ENCODE assay signal across 10 cellular contexts in the genomic region with DNA sequence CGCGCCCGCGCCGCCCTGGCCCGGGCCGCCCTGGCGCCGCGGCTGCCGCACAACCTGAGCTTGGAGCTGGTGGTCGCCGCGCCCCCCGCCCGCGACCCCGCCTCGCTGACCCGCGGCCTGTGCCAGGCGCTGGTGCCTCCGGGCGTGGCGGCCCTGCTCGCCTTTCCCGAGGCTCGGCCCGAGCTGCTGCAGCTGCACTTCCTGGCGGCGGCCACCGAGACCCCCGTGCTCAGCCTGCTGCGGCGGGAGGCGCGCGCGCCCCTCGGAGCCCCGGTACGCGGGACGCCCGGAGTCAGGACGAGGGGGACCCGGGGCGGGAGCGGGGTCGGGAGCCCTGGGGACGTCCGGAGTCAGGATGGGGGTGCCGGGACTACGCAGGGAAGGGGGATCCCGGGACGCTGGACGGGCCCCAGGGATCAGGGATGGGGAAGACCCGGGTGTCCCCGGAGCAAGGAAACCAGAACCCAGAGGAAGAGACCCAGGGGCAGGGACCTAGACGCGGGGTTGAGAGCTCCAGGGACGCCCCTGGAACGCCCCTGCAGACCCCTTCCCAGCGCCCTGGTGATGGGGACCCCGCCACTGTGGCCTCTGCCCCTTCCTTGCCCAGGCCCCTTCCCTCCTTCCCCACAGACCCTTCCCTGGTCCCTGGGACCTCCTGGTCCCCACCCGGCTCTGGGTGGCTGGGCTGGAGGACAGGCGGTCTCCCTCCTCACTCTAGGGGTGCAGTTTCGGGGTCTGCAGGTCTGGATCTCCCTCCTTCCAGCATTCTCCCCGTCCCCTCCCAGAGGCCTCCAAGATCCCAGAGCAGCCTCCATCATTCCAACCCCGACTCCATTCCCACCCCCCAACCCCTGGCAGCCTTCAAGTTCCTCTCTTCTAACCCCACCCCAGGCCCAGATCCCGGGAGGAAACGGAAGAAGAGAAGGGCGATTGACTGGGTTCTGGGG. TPM values are rescaled to one million over a fixed set of nuclear protein-coding genes. Genes with fewer than 3 reads are reported as not detected.
DNase-seq lines count a peak whose midpoint lies in the region; ATAC-seq and TF ChIP-seq lines count a peak whose summit lies in the region.
"Had no signal": no experiment of that assay in that cellular context is flagged by ENCODE, and none has a peak within 500 bp of the region (broad histone marks: within the 10 kb centered on the region; RNA-seq: fewer than 3 reads in every experiment).

No MANE protein-coding gene starts in this region.

- H3K27ac Mint-ChIP-seq in CD8-positive, alpha-beta T cell: no peak overlapping the region

- no peaks in the 10 kb centered on the region for H3K36me3 Mint-ChIP-seq in CD8-positive, alpha-beta T cell

- intact Hi-C loops in CD8-positive, alpha-beta T cell (cut with DNase I, micrococcal nuclease): loop anchor here (1.0 kb wide), 3 partner anchors 19 to 231 kb away; no protein-coding TSS in a partner anchor
- intact Hi-C loops in left colon (cut with DNase I, micrococcal nuclease) (no loop called here), head of caudate nucleus (cut with DNase I) (no loop called here)

- no peaks in the 10 kb centered on the region for H3K36me3 ChIP-seq in CD8-positive, alpha-beta T cell (ENCODE audit: insufficient read depth, low read length)

- H3K4me1 Mint-ChIP-seq in CD8-positive, alpha-beta T cell (ENCODE audit: low read depth): peaks cover 17% of the 10 kb centered on the region

- DNase-seq in 8988T: peak; percentile 93
- DNase-seq in CD8-positive, alpha-beta T cell: no peak
- DNase-seq in left colon: no peak
- no peak for DNase-seq in head of caudate nucleus
- no peak for DNase-seq in medulla oblongata (ENCODE audit: extremely low spot score)
- no peak for DNase-seq in NCI-H446 treated with DMSO at 0.1 percent for 48 hours (lab: John Stamatoyannopoulos, UW)
- DNase-seq in foreskin keratinocyte: no peak
- DNase-seq: SHP77 treated with DMSO at 0.1 percent for 48 hours had no signal

- peaks cover 15% of the 10 kb centered on the region for H3K27me3 Mint-ChIP-seq in CD8-positive, alpha-beta T cell (ENCODE audit: low read depth)

- peaks cover 18% of the 10 kb centered on the region for H3K27me3 ChIP-seq in CD8-positive, alpha-beta T cell (ENCODE audit: insufficient read depth, low read length)
- H3K27me3 ChIP-seq in foreskin keratinocyte: peaks cover 59% of the 10 kb centered on the region

- no peak for ATAC-seq in CD8-positive, alpha-beta T cell
- peak; percentile 1 for ATAC-seq in left colon
- no peak for ATAC-seq in foreskin keratinocyte

- no peak overlapping the region for H3K4me3 ChIP-seq in CD8-positive, alpha-beta T cell (ENCODE audit: low read depth, low read length)
- peak overlapping the region; percentile 33 for H3K4me3 ChIP-seq in WI38 (ENCODE audit: low read depth, low read length)

- no peak for TF ChIP-seq CTCF in CD8-positive, alpha-beta T cell (IDR thresholded peaks at IDR 0.05)
- TF ChIP-seq CTCF in WI38 (IDR thresholded peaks at IDR 0.05; ENCODE audit: low read depth, low read length) (no peak), foreskin keratinocyte (conservative IDR thresholded peaks at IDR 0.05) (no peak)

- CTCF ChIA-PET in CD8-positive, alpha-beta T cell (lab: Charles Lee): interaction anchor here (0.6 to 1.0 kb wide), 7 partner anchors 19 to 85 kb away, joined by 3 to 4 read pairs (median 3); no protein-coding TSS in a partner anchor

- peaks cover 29% of the 10 kb centered on the region for H3K4me1 ChIP-seq in CD8-positive, alpha-beta T cell (ENCODE audit: insufficient read depth, low read length)
- H3K4me1 ChIP-seq in foreskin keratinocyte: no peaks in the 10 kb centered on the region

- no peaks in the 10 kb centered on the region for H3K9me3 Mint-ChIP-seq in CD8-positive, alpha-beta T cell

- H3K4me3 Mint-ChIP-seq in CD8-positive, alpha-beta T cell: peak overlapping the region; percentile 50

- no peak overlapping the region for H3K27ac ChIP-seq in CD8-positive, alpha-beta T cell (ENCODE audit: low read depth, low read length)
- H3K27ac ChIP-seq in foreskin keratinocyte: no peak overlapping the region

- POLR2A ChIA-PET in CD8-positive, alpha-beta T cell (lab: Charles Lee): no interaction called here

- no peaks in the 10 kb centered on the region for H3K9me3 ChIP-seq in CD8-positive, alpha-beta T cell (ENCODE audit: low read length)

RNA-seq across cellular contexts. Expression of gene GRIN3B, which starts 0.6 kb away (rescaled TPM):
- total RNA-seq in CD8-positive, alpha-beta T cell: under 1 TPM; 0.35 to 0.53 TPM
- not detected for total RNA-seq in left colon
- 0.35 and 1.7 TPM in 2 replicates for total RNA-seq in foreskin keratinocyte
- polyA plus RNA-seq in foreskin keratinocyte: 0.43 and 1.00 TPM in 2 replicates
- total RNA-seq: esophagus mucosa had no signal

RNA-seq across cellular contexts. Expression of gene WDR18, which starts 16.7 kb away (rescaled TPM):
- total RNA-seq in CD8-positive, alpha-beta T cell: 10 to 100 TPM; 20.6 to 22.7 TPM
- total RNA-seq in left colon: 10 to 100 TPM; 21.5 to 28.1 TPM
- 75.2 and 75.8 TPM in 2 replicates for total RNA-seq in foreskin keratinocyte
- polyA plus RNA-seq in foreskin keratinocyte: 73.9 and 88.5 TPM in 2 replicates

RNA-seq across cellular contexts. Expression of gene TMEM259, which starts 20.1 kb away (rescaled TPM):
- 100 to 1,000 TPM; 408 to 443 TPM for total RNA-seq in CD8-positive, alpha-beta T cell
- total RNA-seq in left colon: 100 to 1,000 TPM; 185 to 224 TPM
- total RNA-seq in foreskin keratinocyte: 81.8 and 89.6 TPM in 2 replicates
- 103 and 113 TPM in 2 replicates for polyA plus RNA-seq in foreskin keratinocyte

RNA-seq across cellular contexts. Expression of gene RNU6-2, which starts 20.5 kb away (rescaled TPM):
- total RNA-seq in CD8-positive, alpha-beta T cell: not detected
- total RNA-seq in left colon: not detected
- not detected in 2 replicates for total RNA-seq in foreskin keratinocyte
- not detected in 2 replicates for polyA plus RNA-seq in foreskin keratinocyte
- total RNA-seq: esophagus mucosa had no signal

RNA-seq across cellular contexts. Expression of gene CNN2, which starts 25.5 kb away (rescaled TPM):
- total RNA-seq in CD8-positive, alpha-beta T cell: 100 to 1,000 TPM; 382 to 392 TPM
- total RNA-seq in left colon (100 to 1,000 TPM in 1 of 2 donors, 10 to 100 TPM in 1; 76.6 to 106 TPM), foreskin keratinocyte (352 and 355 TPM in 2 replicates)
- polyA plus RNA-seq in foreskin keratinocyte: 297 and 299 TPM in 2 replicates

Comparison
In these comparisons a context has a peak if more than half of its experiments do, and no peak if none do; other contexts are left out.
1. intact Hi-C loops: an anchor here in CD8-positive, alpha-beta T cell (1.0 kb wide); none called in left colon and head of caudate nucleus.